Comparison of ENCODE assay signal across 1 cellular context in the genomic region with DNA sequence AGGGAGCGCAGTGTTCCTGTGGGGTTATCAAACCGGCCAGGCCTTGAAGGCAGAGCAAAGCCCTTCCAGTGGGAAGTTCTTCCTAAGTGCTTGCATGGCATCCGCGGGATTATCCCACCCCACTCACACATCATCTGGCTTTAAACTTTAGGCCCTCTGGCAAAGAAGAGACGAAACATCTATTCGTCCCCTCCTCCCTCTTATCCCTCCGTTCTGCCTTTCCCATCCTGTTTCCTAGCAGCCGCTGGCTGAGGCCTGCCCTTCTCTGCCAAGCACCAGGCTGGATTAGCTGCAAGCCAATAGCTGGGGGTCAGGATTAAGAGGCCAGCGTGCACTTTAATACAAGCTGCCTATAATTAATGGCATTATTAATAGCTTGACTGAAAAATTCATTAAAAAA.
TF ChIP-seq lines count a peak whose summit lies in the region.

No MANE protein-coding gene starts in this region.

TF ChIP-seq in H1, 55 proteins besides CTCF, POLR2A, EP300 and RAD21:
- TF ChIP-seq POLR2AphosphoS5 (IDR thresholded peaks at IDR 0.05; ENCODE audit: low read depth, low read length) (no peak), KDM4A (IDR thresholded peaks at IDR 0.05; ENCODE audit: low read depth, low read length, severe bottlenecking) (no peak), EGR1 (IDR thresholded peaks at IDR 0.05; ENCODE audit: borderline replicate concordance, low read depth, low read length) (no peak), SP2 (IDR thresholded peaks at IDR 0.05; ENCODE audit: low read length) (no peak), BCL11A (IDR thresholded peaks at IDR 0.05; ENCODE audit: low read depth in 2 of 2, low read length in 2 of 2) (no peak)
- TF ChIP-seq, protein P1, sequence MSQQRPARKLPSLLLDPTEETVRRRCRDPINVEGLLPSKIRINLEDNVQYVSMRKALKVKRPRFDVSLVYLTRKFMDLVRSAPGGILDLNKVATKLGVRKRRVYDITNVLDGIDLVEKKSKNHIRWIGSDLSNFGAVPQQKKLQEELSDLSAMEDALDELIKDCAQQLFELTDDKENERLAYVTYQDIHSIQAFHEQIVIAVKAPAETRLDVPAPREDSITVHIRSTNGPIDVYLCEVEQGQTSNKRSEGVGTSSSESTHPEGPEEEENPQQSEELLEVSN (IDR thresholded peaks at IDR 0.05): no peak
